8 cellular contexts compared by ENCODE assay signal in the genomic region with DNA sequence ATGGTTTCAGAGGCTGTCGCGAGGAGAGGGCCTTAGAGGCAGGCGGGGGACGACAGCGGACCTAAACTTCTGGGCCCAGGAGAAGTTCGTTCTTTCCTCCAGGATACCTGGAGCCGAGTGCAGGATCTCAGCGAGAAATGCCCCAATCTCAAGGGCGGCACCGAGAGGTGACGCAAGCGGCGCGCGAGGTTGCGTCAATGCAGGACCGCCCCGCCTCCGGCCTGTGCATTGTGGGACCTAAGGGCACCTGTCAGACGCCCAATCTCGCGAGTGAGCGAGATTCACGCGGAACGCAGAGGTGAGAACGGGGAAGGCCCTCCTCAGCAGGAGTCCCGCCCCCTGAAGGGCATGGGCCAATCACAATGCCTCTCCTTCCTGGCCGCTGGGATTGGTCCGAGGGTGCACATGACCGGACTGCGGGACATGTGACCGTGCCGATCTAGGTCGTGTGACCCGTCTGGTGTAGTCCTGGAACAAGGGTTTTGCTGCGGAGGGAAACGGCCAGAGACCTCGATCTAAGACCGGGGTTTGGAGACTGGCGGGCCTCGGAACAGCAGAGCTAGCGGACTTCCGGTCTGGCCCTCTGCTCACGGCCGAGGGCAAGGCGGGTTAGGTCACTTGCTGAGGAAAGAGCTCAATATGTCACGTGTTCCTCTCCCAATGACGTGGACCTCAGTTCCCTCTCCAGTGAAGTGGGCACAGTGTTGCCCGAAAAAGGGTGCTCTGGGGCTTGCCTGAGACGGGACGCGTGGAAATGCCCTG. TPM values are rescaled to one million over a fixed set of nuclear protein-coding genes. Genes with fewer than 3 reads are reported as not detected.
DNase-seq lines count a peak whose midpoint lies in the region; ATAC-seq and TF ChIP-seq lines count a peak whose summit lies in the region.

No MANE protein-coding gene starts in this region.

- peak overlapping the region; percentile 88 to 98 for H3K4me3 Mint-ChIP-seq in CD14-positive monocyte

- peak overlapping the region; percentile 98 to 100 (median 100) for H3K27ac Mint-ChIP-seq in CD14-positive monocyte

- ATAC-seq in GM19395 (IDR thresholded peaks at IDR 0.05; ENCODE audit: unreplicated experiment) (peak; percentile 96), HG03558 (IDR thresholded peaks at IDR 0.05; ENCODE audit: extremely low read depth, unreplicated experiment) (peak; percentile 95)

- peaks cover 2 to 7% of the 10 kb centered on the region in 2 donors for H3K36me3 Mint-ChIP-seq in CD14-positive monocyte

- H3K27me3 Mint-ChIP-seq in CD14-positive monocyte (ENCODE audit: low read depth in 3 of 3) = peaks cover 31 to 36% (median 35%) of the 10 kb centered on the region in 3 donors

- peak; percentile 100 for DNase-seq in CD14-positive monocyte (ENCODE audit: low spot score)
- DNase-seq in NCI-H748 (lab: John Stamatoyannopoulos, UW; ENCODE audit: unreplicated experiment) = peak; percentile 100
- peak; percentile 96 to 100 for DNase-seq in activated CD4-positive, alpha-beta T cell treated with anti-CD3 and anti-CD28 coated beads, Interleukin-2, amount 50 U/mL, for 24 hours (ENCODE audit: low read depth in 1 of 2, low spot score in 1 of 2)
- peak; percentile 100 for DNase-seq in dedifferentiated amniotic fluid mesenchymal stem cell (ENCODE audit: extremely low spot score)
- DNase-seq in left kidney (ENCODE audit: low read depth, low spot score) = peak; percentile 100
- DNase-seq in stimulated activated CD4-positive, alpha-beta T cell treated with anti-CD3 and anti-CD28 coated beads, Interleukin-1b, Interleukin-23, amount 100 ng/mL, for 48 hours = peak; percentile 100

- peaks cover 24% of the 10 kb centered on the region for H3K4me1 Mint-ChIP-seq in CD14-positive monocyte

- TF ChIP-seq CTCF in CD14-positive monocyte (IDR thresholded peaks at IDR 0.05) = no peak

- intact Hi-C loops in CD14-positive monocyte (cut with micrococcal nuclease) = loop anchor here (5.0 to 10.0 kb wide), 3 partner anchors 71 to 183 kb away; a partner anchor contains a TSS

- H3K9me3 Mint-ChIP-seq in CD14-positive monocyte = peaks cover 0 to 7% (median 2%) of the 10 kb centered on the region in 7 donors

RNA-seq across cellular contexts. Expression of a gene that starts 16.3 kb away (rescaled TPM):
- 10 to 100 TPM; 14.7 to 23.6 TPM for polyA plus RNA-seq in CD14-positive monocyte

Comparison
In these comparisons a context has a peak if more than half of its experiments do, and no peak if none do; other contexts are left out.
1. Peak in every context shown above with its lines: DNase-seq and ATAC-seq.